Comparison of ENCODE assay signal across 26 cellular contexts in the genomic region with DNA sequence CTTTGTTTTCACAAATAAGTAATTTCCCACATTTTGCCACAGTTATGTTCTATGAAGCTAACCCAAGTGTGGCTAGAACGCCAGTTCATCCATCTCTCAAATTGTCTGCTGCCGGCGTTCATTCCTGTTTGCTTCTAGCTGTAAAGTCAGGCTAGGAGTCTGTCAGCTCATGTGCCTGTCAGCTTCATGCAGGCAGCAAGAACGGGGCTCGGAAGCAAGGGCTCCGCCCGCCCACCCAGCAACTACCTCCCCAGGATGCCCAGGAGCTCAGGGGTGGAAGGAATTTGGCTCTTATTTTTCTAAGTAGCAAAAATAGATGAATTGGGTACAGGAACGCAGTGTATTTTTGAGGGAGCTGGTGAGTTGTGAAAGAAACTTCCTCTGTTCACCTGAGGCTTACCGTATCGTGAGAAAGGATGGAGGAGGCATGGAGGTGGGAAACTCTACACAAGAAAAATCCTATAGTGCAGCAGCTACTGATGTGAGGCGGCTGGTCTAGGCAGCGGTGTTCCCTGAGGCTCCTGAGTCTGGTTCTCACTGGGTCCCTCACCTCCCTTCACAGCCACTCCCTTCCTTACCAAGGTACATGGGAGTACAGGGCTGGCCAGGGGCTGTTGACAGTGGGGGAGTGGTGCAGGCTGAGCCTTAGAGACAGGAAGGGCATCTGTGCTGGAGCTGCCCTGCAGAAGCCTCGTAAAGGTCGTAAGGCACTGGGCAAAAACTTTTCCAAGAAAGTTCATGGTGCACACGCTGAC. TPM values are rescaled to one million over a fixed set of nuclear protein-coding genes. Genes with fewer than 3 reads are reported as not detected.
"Had no signal": no experiment of that assay in that cellular context is flagged by ENCODE, and none has a peak within 500 bp of the region (broad histone marks: within the 10 kb centered on the region; RNA-seq: fewer than 3 reads in every experiment).

No MANE protein-coding gene starts in this region.

- ATAC-seq: activated naive CD8-positive, alpha-beta T cell treated with anti-CD3 and anti-CD28 coated beads, Interleukin-2, amount 50 U/mL, for 24 hours; gastroesophageal sphincter; naive thymus-derived CD4-positive, alpha-beta T cell; psoas muscle had no signal

- H3K36me3 ChIP-seq: neural progenitor cell, ovary, thoracic aorta had no signal

- H3K27ac Mint-ChIP-seq: activated naive CD4-positive, alpha-beta T cell treated with anti-CD3 and anti-CD28 coated beads, Interleukin-2, amount 10 ng/mL, durations not matched to agents 7 days and 5 days; activated naive CD8-positive, alpha-beta T cell treated with anti-CD3 and anti-CD28 coated beads, Interleukin-2, amount 50 U/mL, for 24 hours; brain had no signal

- H3K9me3 ChIP-seq: esophagus muscularis mucosa, gastroesophageal sphincter, ovary, psoas muscle, thoracic aorta had no signal

- H3K4me3 Mint-ChIP-seq: activated CD4-positive, alpha-beta memory T cell treated with anti-CD3 and anti-CD28 coated beads for 36 hours; activated naive CD4-positive, alpha-beta T cell treated with anti-CD3 and anti-CD28 coated beads, Interleukin-2, amount 10 ng/mL, durations not matched to agents 7 days and 5 days; activated naive CD8-positive, alpha-beta T cell treated with anti-CD3 and anti-CD28 coated beads, Interleukin-2, amount 50 U/mL, for 24 hours; activated T-cell treated with anti-CD3 and anti-CD28 coated beads, Interleukin-2, amount 50 U/mL, for 24 hours; brain; neural progenitor cell; WTC11 had no signal

- H3K27me3 Mint-ChIP-seq: activated CD4-positive, alpha-beta memory T cell treated with anti-CD3 and anti-CD28 coated beads for 36 hours; activated naive CD4-positive, alpha-beta T cell treated with anti-CD3 and anti-CD28 coated beads, Interleukin-2, amount 10 ng/mL, durations not matched to agents 7 days and 5 days; activated naive CD8-positive, alpha-beta T cell treated with anti-CD3 and anti-CD28 coated beads, Interleukin-2, amount 50 U/mL, for 24 hours; activated T-cell treated with anti-CD3 and anti-CD28 coated beads, Interleukin-2, amount 50 U/mL, for 24 hours; brain; naive thymus-derived CD4-positive, alpha-beta T cell had no signal

- FAIRE-seq: urothelium cell line had no signal

- H2AFZ ChIP-seq: neural progenitor cell had no signal

- H3K4me1 ChIP-seq: gastroesophageal sphincter, neural progenitor cell, psoas muscle had no signal

- H3K9ac ChIP-seq: neural progenitor cell had no signal

- H3K27me3 ChIP-seq: esophagus muscularis mucosa, gastroesophageal sphincter, heart left ventricle, neural progenitor cell, ovary had no signal

- H3K9me3 Mint-ChIP-seq: activated naive CD4-positive, alpha-beta T cell treated with anti-CD3 and anti-CD28 coated beads, Interleukin-2, amount 10 ng/mL, durations not matched to agents 7 days and 5 days; activated naive CD8-positive, alpha-beta T cell treated with anti-CD3 and anti-CD28 coated beads, Interleukin-2, amount 50 U/mL, for 24 hours; activated T-cell treated with anti-CD3 and anti-CD28 coated beads, Interleukin-2, amount 50 U/mL, for 24 hours; WTC11 had no signal

- DNase-seq: activated CD4-positive, alpha-beta memory T cell treated with anti-CD3 and anti-CD28 coated beads for 36 hours; activated CD4-positive, alpha-beta T cell treated with anti-CD3 and anti-CD28 coated beads for 4 hours; activated effector memory CD4-positive, alpha-beta T cell treated with Interleukin-2 at 50 U/mL for 16 hours; activated naive CD4-positive, alpha-beta T cell treated with anti-CD3 and anti-CD28 coated beads, Interleukin-2, amount 10 ng/mL, durations not matched to agents 7 days and 5 days; activated naive CD8-positive, alpha-beta T cell treated with anti-CD3 and anti-CD28 coated beads, Interleukin-2, amount 50 U/mL, for 24 hours; activated T-cell treated with anti-CD3 and anti-CD28 coated beads, Interleukin-2, amount 50 U/mL, for 24 hours; anterior cingulate cortex; effector CD4-positive, alpha-beta T cell; heart left ventricle; left ventricle myocardium inferior; mammary epithelial cell; naive thymus-derived CD4-positive, alpha-beta T cell; ovary; psoas muscle; right cardiac atrium; stimulated activated CD4-positive, alpha-beta T cell treated with anti-CD3 and anti-CD28 coated beads, Interleukin-15, amount 100 ng/mL, for 24 hours; stimulated activated CD4-positive, alpha-beta T cell treated with anti-CD3 and anti-CD28 coated beads, Interleukin-4, amount 100 ng/mL, for 1 hour had no signal

- H3K4me1 Mint-ChIP-seq: activated naive CD4-positive, alpha-beta T cell treated with anti-CD3 and anti-CD28 coated beads, Interleukin-2, amount 10 ng/mL, durations not matched to agents 7 days and 5 days; brain; neural progenitor cell had no signal

- H3K36me3 Mint-ChIP-seq: WTC11 had no signal

- H3K27ac ChIP-seq: esophagus muscularis mucosa, gastroesophageal sphincter, left ventricle myocardium inferior, neural progenitor cell, ovary, psoas muscle, skin epidermis, thoracic aorta had no signal

- H3K4me2 ChIP-seq: neural progenitor cell had no signal

- H3K4me3 ChIP-seq: coronary artery, esophagus muscularis mucosa, gastroesophageal sphincter, heart left ventricle, left ventricle myocardium inferior, neural progenitor cell, ovary, psoas muscle, skin epidermis, thoracic aorta had no signal

RNA-seq across cellular contexts. Expression of a gene that starts 54.5 kb away (rescaled TPM):
- total RNA-seq: left ventricle myocardium inferior, psoas muscle had no signal
- polyA plus RNA-seq: mammary epithelial cell had no signal
